In the genomic region with DNA sequence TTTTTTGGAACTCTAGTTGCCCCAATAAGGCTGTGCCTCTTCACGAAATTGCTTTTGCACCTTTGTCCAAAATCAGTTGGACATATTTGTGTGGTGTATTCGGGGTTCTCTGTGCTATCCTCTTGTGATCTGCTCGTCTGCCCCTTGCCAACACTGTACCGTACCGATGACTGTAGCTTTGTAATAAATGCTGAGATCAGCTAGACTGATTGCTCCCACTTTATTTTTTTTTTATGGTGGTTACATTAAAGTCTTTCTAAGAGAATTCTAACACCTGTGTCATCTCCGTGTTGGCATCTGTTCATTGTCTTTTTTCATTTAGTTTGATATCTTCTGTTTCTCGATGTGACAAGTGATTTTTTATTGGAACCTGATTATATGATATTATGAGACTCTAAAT, we compare ENCODE assay signal across 17 cellular contexts.
DNase-seq lines count a peak whose midpoint lies in the region; ATAC-seq, FAIRE-seq and TF ChIP-seq lines count a peak whose summit lies in the region.
"Had no signal": no experiment of that assay in that cellular context is flagged by ENCODE, and none has a peak within 500 bp of the region (broad histone marks: within the 10 kb centered on the region; RNA-seq: fewer than 3 reads in every experiment).

No MANE protein-coding gene starts in this region.

- POLR2A ChIA-PET in A549 (lab: Yijun Ruan, JAX), result no interaction called here
- POLR2A ChIA-PET in IMR-90 (lab: Charles Lee; ENCODE audit: unreplicated experiment), result no interaction called here

- H3K23ac ChIP-seq in IMR-90 (ENCODE audit: low read depth, low read length), result 0 out of 2 replicates have a peak overlapping the region, but pooled peaks have one; percentile 49

- no peak overlapping the region for H2AFZ ChIP-seq in IMR-90 (replicated peaks; ENCODE audit: low read length, poor library complexity)

- ATAC-seq in A549, result no peak
- no peak for ATAC-seq in IMR-90 (ENCODE audit: low read depth)
- ATAC-seq in GM18873 (IDR thresholded peaks at IDR 0.05; ENCODE audit: low FRiP score, unreplicated experiment), result no peak

- peaks cover 27% of the 10 kb centered on the region for H3K36me3 ChIP-seq in IMR-90 (ENCODE audit: control insufficient read depth, insufficient read depth, low read length)

- H3K4me1 Mint-ChIP-seq in dendritic cell treated with granulocyte-macrophage colony-stimulating factor and Interleukin-4, amounts not matched to agents 40 ng/mL and 50 ng/mL, for 4 days (ENCODE audit: low read depth), result peaks cover 20% of the 10 kb centered on the region
- peaks cover 41% of the 10 kb centered on the region for H3K4me1 Mint-ChIP-seq in osteocyte (ENCODE audit: unreplicated experiment)

- TF ChIP-seq RAD21 in A549 (conservative IDR thresholded peaks at IDR 0.05 in 1 of 2, IDR thresholded peaks at IDR 0.05 in 1 of 2), result no peak
- TF ChIP-seq RAD21 in IMR-90 (IDR thresholded peaks at IDR 0.05; ENCODE audit: low read length), result no peak

- no peaks in the 10 kb centered on the region for H3K9me3 Mint-ChIP-seq in dendritic cell treated with granulocyte-macrophage colony-stimulating factor and Interleukin-4, amounts not matched to agents 40 ng/mL and 50 ng/mL, for 4 days
- no peaks in the 10 kb centered on the region for H3K9me3 Mint-ChIP-seq in osteocyte (ENCODE audit: unreplicated experiment)
- H3K9me3 Mint-ChIP-seq: H9 had no signal

- peaks cover 48% of the 10 kb centered on the region for H4K20me1 ChIP-seq in IMR-90 (ENCODE audit: insufficient read depth, low read length)

- no peak for DNase-seq in A549 (ENCODE audit: low read depth in 1 of 2, low spot score in 1 of 2)
- no peak for DNase-seq in IMR-90
- no peak for DNase-seq in osteocyte (ENCODE audit: extremely low spot score, unreplicated experiment)
- no peak for DNase-seq in NCI-H526 (lab: John Stamatoyannopoulos, UW)
- no peak for DNase-seq in posterior vena cava (ENCODE audit: low spot score)
- no peak for DNase-seq in head of caudate nucleus
- DNase-seq: COR-L47, H9, MV-4-11, NCI-H1417, NCI-H187 treated with DMSO at 0.1 percent for 48 hours, NCI-H69, SHP77 treated with DMSO at 0.1 percent for 48 hours had no signal

- H3K4me2 ChIP-seq in A549, result no peak overlapping the region
- no peak overlapping the region for H3K4me2 ChIP-seq in IMR-90 (ENCODE audit: low read depth, low read length)

- H3K14ac ChIP-seq in IMR-90 (replicated peaks; ENCODE audit: low read depth, low read length), result peak overlapping the region; percentile 84

- peaks cover 11% of the 10 kb centered on the region for H3K4me1 ChIP-seq in A549
- peaks cover 31% of the 10 kb centered on the region for H3K4me1 ChIP-seq in IMR-90 (ENCODE audit: control insufficient read depth, insufficient read depth, low read length)

- H3K9ac ChIP-seq in IMR-90 (ENCODE audit: low read depth, low read length), result no peak overlapping the region

- intact Hi-C loops in IMR-90 (cut with micrococcal nuclease), result no loop called here
- intact Hi-C loops in dendritic cell treated with granulocyte-macrophage colony-stimulating factor and Interleukin-4, amounts not matched to agents 40 ng/mL and 50 ng/mL, for 4 days (cut with micrococcal nuclease), result no loop called here
- intact Hi-C loops in posterior vena cava (cut with DNase I), result loop anchor here in 1 of 2 donors (10.0 kb wide), 1 partner anchor 106 kb away; no protein-coding TSS in a partner anchor
- intact Hi-C loops in head of caudate nucleus (cut with DNase I), result no loop called here

- WGBS in A549 (ENCODE audit: missing lambda C conversion rate), result 91% methylated on average over 7 of the region's 7 CpGs
- WGBS in IMR-90 (ENCODE audit: extremely low coverage in 2 of 2, insufficient read length in 1 of 2), 2 experiments, result no CpG with 5 or more reads among the region's 7 CpGs

- TF ChIP-seq CTCF in A549 (IDR thresholded peaks at IDR 0.05) (no peak), IMR-90 (conservative IDR thresholded peaks at IDR 0.05; ENCODE audit: low read depth, low read length) (no peak), osteocyte (IDR thresholded peaks at IDR 0.05) (no peak)

- FAIRE-seq in A549 (lab: Jason Lieb, UNC), result no peak
- FAIRE-seq: GM19239 had no signal

- no peak overlapping the region; the same call in 1 of the 2 replicates for H4K5ac ChIP-seq in IMR-90 (ENCODE audit: low read depth, low read length)

- no peak for TF ChIP-seq POLR2A in A549 (IDR thresholded peaks at IDR 0.05; ENCODE audit: low read length)
- no peak for TF ChIP-seq POLR2A in IMR-90 (IDR thresholded peaks at IDR 0.05; ENCODE audit: low read depth, low read length)

- no TSS peak for BruUV-seq in IMR-90 (replicated peaks; lab: Mats Ljungman, UMichigan)

- H2AK9ac ChIP-seq in IMR-90 (replicated peaks; ENCODE audit: low read depth, low read length, poor library complexity), result no peak overlapping the region

- H3K4me3 ChIP-seq in A549, result no peak overlapping the region
- H3K4me3 ChIP-seq in IMR-90 (ENCODE audit: insufficient read depth, low read depth, low read length), result no peak overlapping the region

- peak overlapping the region; percentile 64 for H3K27ac Mint-ChIP-seq in dendritic cell treated with granulocyte-macrophage colony-stimulating factor and Interleukin-4, amounts not matched to agents 40 ng/mL and 50 ng/mL, for 4 days
- peak overlapping the region; percentile 77 for H3K27ac Mint-ChIP-seq in osteocyte (ENCODE audit: unreplicated experiment)

- peak overlapping the region; percentile 41 for H2BK5ac ChIP-seq in IMR-90 (ENCODE audit: low read depth, low read length, poor library complexity, severe bottlenecking)

- peak overlapping the region; percentile 33; the same call in 1 of the 2 replicates for H3K18ac ChIP-seq in IMR-90 (ENCODE audit: low read depth, low read length)

- peak overlapping the region; percentile 93 for H2BK20ac ChIP-seq in IMR-90 (ENCODE audit: low read depth, low read length)

- H3K27me3 Mint-ChIP-seq in dendritic cell treated with granulocyte-macrophage colony-stimulating factor and Interleukin-4, amounts not matched to agents 40 ng/mL and 50 ng/mL, for 4 days, result no peaks in the 10 kb centered on the region
- no peaks in the 10 kb centered on the region for H3K27me3 Mint-ChIP-seq in osteocyte (ENCODE audit: unreplicated experiment)

- H4K8ac ChIP-seq in IMR-90 (ENCODE audit: low read depth in 2 of 2, low read length in 2 of 2), result peak overlapping the region in 1 of 2 experiments; percentile 9; a peak in 1 of 4 replicates

- TF ChIP-seq EP300 in A549 (IDR thresholded peaks at IDR 0.05), result no peak

- H3K56ac ChIP-seq in IMR-90 (ENCODE audit: extremely low read depth, insufficient read depth, low read length), result no peak overlapping the region; the same call in 1 of the 2 replicates

- no peak overlapping the region for H3K4me3 Mint-ChIP-seq in dendritic cell treated with granulocyte-macrophage colony-stimulating factor and Interleukin-4, amounts not matched to agents 40 ng/mL and 50 ng/mL, for 4 days
- H3K4me3 Mint-ChIP-seq in osteocyte (ENCODE audit: unreplicated experiment), result no peak overlapping the region
- H3K4me3 Mint-ChIP-seq: H9 had no signal

- no peaks in the 10 kb centered on the region for H3K27me3 ChIP-seq in IMR-90 (ENCODE audit: control insufficient read depth, insufficient read depth, low read length)

- H3K4ac ChIP-seq in IMR-90 (ENCODE audit: low read depth, low read length), result peak overlapping the region; percentile 67

- dilution Hi-C loops in IMR-90 (cut with HindIII; ENCODE audit: low sequenced_read_pairs, unreplicated experiment), result no loop called here

- H3K36me3 Mint-ChIP-seq in dendritic cell treated with granulocyte-macrophage colony-stimulating factor and Interleukin-4, amounts not matched to agents 40 ng/mL and 50 ng/mL, for 4 days (ENCODE audit: low read depth), result no peaks in the 10 kb centered on the region
- H3K36me3 Mint-ChIP-seq in osteocyte (ENCODE audit: unreplicated experiment), result peaks cover 19% of the 10 kb centered on the region

- CTCF ChIA-PET in A549 (lab: Yijun Ruan, JAX) (interaction anchor here (1.1 to 2.3 kb wide), 5 partner anchors 21 to 40 kb away, joined by 3 to 7 read pairs (median 4); no protein-coding TSS in a partner anchor), IMR-90 (lab: Yijun Ruan, JAX) (interaction anchor here (0.6 to 0.9 kb wide), 2 partner anchors 28 to 341 kb away, joined by 3 read pairs; no protein-coding TSS in a partner anchor)

- H4K91ac ChIP-seq in IMR-90 (ENCODE audit: insufficient read depth, low read depth, low read length), result no peak overlapping the region; the same call in 1 of the 2 replicates

- H3K9me1 ChIP-seq in IMR-90 (ENCODE audit: insufficient read depth, low read length), result peaks cover 37% of the 10 kb centered on the region

- no peak overlapping the region; the same call in 2 of the 3 replicates for H2BK15ac ChIP-seq in IMR-90 (ENCODE audit: low read depth, low read length)

- in situ Hi-C loops in IMR-90 (cut with MboI; ENCODE audit: low sequenced_read_pairs), result no loop called here

- peak overlapping the region; percentile 40; the same call in 1 of the 2 replicates for H2AK5ac ChIP-seq in IMR-90 (ENCODE audit: low read depth, low read length)

- H3K9me3 ChIP-seq in A549, result no peaks in the 10 kb centered on the region
- H3K9me3 ChIP-seq in IMR-90 (ENCODE audit: control insufficient read depth, insufficient read depth, low read length), result no peaks in the 10 kb centered on the region

- H2BK120ac ChIP-seq in IMR-90 (ENCODE audit: low read depth, low read length), result peak overlapping the region; percentile 81

- H3K27ac ChIP-seq in A549 (peak overlapping the region in 1 of 2 experiments; percentile 75; a peak in 2 of 6 replicates), IMR-90 (ENCODE audit: insufficient read depth, low read length) (peak overlapping the region; percentile 62; the same call in 1 of the 2 replicates)
- H3K27ac ChIP-seq: C4-2B had no signal

- H3K79me1 ChIP-seq in IMR-90 (ENCODE audit: low read depth in 1 of 2, low read length in 2 of 2), result peaks cover 44 to 76% of the 10 kb centered on the region in 2 experiments

TF ChIP-seq in A549, 52 proteins besides CTCF, POLR2A, EP300 and RAD21:
- peak; percentile 24 for TF ChIP-seq MAFK (IDR thresholded peaks at IDR 0.05; ENCODE audit: partially characterized antibody)
- TF ChIP-seq, protein P1, sequence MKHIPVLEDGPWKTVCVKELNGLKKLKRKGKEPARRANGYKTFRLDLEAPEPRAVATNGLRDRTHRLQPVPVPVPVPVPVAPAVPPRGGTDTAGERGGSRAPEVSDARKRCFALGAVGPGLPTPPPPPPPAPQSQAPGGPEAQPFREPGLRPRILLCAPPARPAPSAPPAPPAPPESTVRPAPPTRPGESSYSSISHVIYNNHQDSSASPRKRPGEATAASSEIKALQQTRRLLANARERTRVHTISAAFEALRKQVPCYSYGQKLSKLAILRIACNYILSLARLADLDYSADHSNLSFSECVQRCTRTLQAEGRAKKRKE (CRISPR knock-in tag; IDR thresholded peaks at IDR 0.05; ENCODE audit: low read depth), result no peak
TF ChIP-seq in A549: peak in this region for 1.

TF ChIP-seq in IMR-90, 13 proteins besides CTCF, POLR2A, EP300 and RAD21 (continues in another document):
- peak; percentile 63 for TF ChIP-seq MAFK (IDR thresholded peaks at IDR 0.05; ENCODE audit: low read depth, low read length)
- no peak for TF ChIP-seq MXI1 (IDR thresholded peaks at IDR 0.05; ENCODE audit: borderline replicate concordance, low read depth, low read length)
